ENCODE assay signal across 15 cellular contexts in the genomic region with DNA sequence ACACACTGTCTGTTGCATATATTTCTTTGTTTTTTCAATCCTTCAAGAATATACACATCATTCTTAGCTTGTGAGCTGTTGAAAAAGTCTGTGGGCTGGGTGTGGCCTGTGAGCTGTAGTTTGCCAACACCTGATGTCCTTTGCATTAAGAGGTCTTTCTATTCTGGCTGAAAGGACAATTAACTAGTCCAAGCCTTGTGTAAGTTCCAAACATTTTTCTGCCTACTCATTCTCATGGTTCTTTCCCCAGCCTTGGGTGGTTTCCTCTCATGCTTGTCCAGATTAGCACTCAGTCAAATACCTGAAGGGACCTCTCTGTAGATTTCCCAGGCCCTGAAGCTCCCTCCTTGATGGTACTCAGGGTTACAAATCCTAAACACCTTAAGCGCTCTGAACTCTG. TPM values are rescaled to one million over a fixed set of nuclear protein-coding genes. Genes with fewer than 3 reads are reported as not detected.
DNase-seq lines count a peak whose midpoint lies in the region; ATAC-seq, FAIRE-seq and TF ChIP-seq lines count a peak whose summit lies in the region.
"Had no signal": no experiment of that assay in that cellular context is flagged by ENCODE, and none has a peak within 500 bp of the region (broad histone marks: within the 10 kb centered on the region; RNA-seq: fewer than 3 reads in every experiment).

No MANE protein-coding gene starts in this region.

- CTCF ChIA-PET in HepG2 (lab: Yijun Ruan, JAX; ENCODE audit: low intra/inter-chr PET ratio, low total read pairs): no interaction called here

- no peak overlapping the region for H2AFZ ChIP-seq in HepG2 (ENCODE audit: low read length)

- H3K36me3 ChIP-seq in HepG2 (replicated peaks in 1 of 2; ENCODE audit: control insufficient read depth in 1 of 2, insufficient read depth in 2 of 2, low read length in 2 of 2) (no peaks in the 10 kb centered on the region), right lobe of liver (no peaks in the 10 kb centered on the region), RWPE2 (ENCODE audit: low read depth) (no peaks in the 10 kb centered on the region), mesendoderm (ENCODE audit: control insufficient read depth, insufficient read depth, low read length) (no peaks in the 10 kb centered on the region)
- H3K36me3 ChIP-seq: BLaER1, gastrocnemius medialis had no signal

- H2BK120ac ChIP-seq in mesendoderm (ENCODE audit: low read depth, low read length): no peak overlapping the region

- no TSS peak for BruUV-seq in HepG2 (replicated peaks; lab: Mats Ljungman, UMichigan)

- 46% methylated on average over 1 of the region's 1 CpG for WGBS in HepG2 (ENCODE audit: low lambda C conversion rate)
- WGBS in right lobe of liver (ENCODE audit: insufficient coverage, low coverage, low lambda C conversion rate, missing lambda C conversion rate): 100% methylated on average over 1 of the region's 1 CpG
- WGBS in mesendoderm (ENCODE audit: extremely low coverage, insufficient coverage, low lambda C conversion rate): no CpG with 5 or more reads among the region's 1 CpG

- DNase-seq in HepG2 (ENCODE audit: low spot score) (no peak), right lobe of liver (no peak), RWPE2 (ENCODE audit: low spot score) (no peak), fibroblast of gingiva (ENCODE audit: low read depth) (peak; percentile 10), NCI-H748 (lab: John Stamatoyannopoulos, UW; ENCODE audit: unreplicated experiment) (no peak), mesendoderm (no peak)
- DNase-seq: gastrocnemius medialis; left ventricle myocardium superior; NCI-H1930; stimulated activated CD4-positive, alpha-beta T cell treated with anti-CD3 and anti-CD28 coated beads, Interleukin-4, amount 100 ng/mL, for 1 hour; substantia nigra had no signal

- in situ Hi-C loops in HepG2 (cut with HindIII; ENCODE audit: extremely low pct_ligation_motif_present, low pct_unique_long_range_greater_than_20kb): no loop called here

- no peak overlapping the region for H2BK15ac ChIP-seq in mesendoderm (replicated peaks; ENCODE audit: low read depth)

- no peaks in the 10 kb centered on the region for H3K9me3 ChIP-seq in HepG2 (ENCODE audit: low read length)
- no peaks in the 10 kb centered on the region for H3K9me3 ChIP-seq in right lobe of liver
- no peaks in the 10 kb centered on the region for H3K9me3 ChIP-seq in RWPE2 (ENCODE audit: severe bottlenecking)
- H3K9me3 ChIP-seq: BLaER1, gastrocnemius medialis had no signal

- ATAC-seq in HepG2 (no peak), right lobe of liver (no peak), RWPE2 (ENCODE audit: low read depth) (peak; percentile 50), HG02938 (IDR thresholded peaks at IDR 0.05; ENCODE audit: unreplicated experiment) (no peak), HG02798 (IDR thresholded peaks at IDR 0.05; ENCODE audit: poor library complexity, unreplicated experiment) (no peak)
- ATAC-seq: gastrocnemius medialis, left ventricle myocardium superior had no signal

- TF ChIP-seq EP300 in HepG2 (IDR thresholded peaks at IDR 0.05; ENCODE audit: low read depth in 2 of 2, low read length in 2 of 2): no peak
- TF ChIP-seq EP300 in HepG2 (CRISPR knock-in tag; IDR thresholded peaks at IDR 0.05; ENCODE audit: borderline replicate concordance): no peak

- H4K8ac ChIP-seq in mesendoderm (ENCODE audit: low read depth, low read length): no peak overlapping the region

- FAIRE-seq in HepG2 (lab: Jason Lieb, UNC): no peak
- FAIRE-seq: TTC549 had no signal

- H3K27ac ChIP-seq in HepG2 (ENCODE audit: extremely low read length, insufficient read depth, low read length) (no peak overlapping the region), right lobe of liver (no peak overlapping the region), RWPE2 (ENCODE audit: poor library complexity, severe bottlenecking) (no peak overlapping the region), mesendoderm (ENCODE audit: low read depth, low read length) (no peak overlapping the region)
- H3K27ac ChIP-seq: BLaER1, gastrocnemius medialis had no signal

- no peaks in the 10 kb centered on the region for H4K20me1 ChIP-seq in HepG2 (ENCODE audit: insufficient read depth, low read length)
- H4K20me1 ChIP-seq: BLaER1 had no signal

- no peak overlapping the region for H2BK5ac ChIP-seq in mesendoderm (ENCODE audit: low read length)

- H2AK5ac ChIP-seq in mesendoderm (ENCODE audit: low read length): no peak overlapping the region

- intact Hi-C loops in HepG2 (cut with micrococcal nuclease; ENCODE audit: unreplicated experiment) (no loop called here), right lobe of liver (cut with DNase I) (no loop called here)

- no peak overlapping the region for H3K23ac ChIP-seq in mesendoderm (ENCODE audit: low read length)

- no peaks in the 10 kb centered on the region for H3K79me2 ChIP-seq in HepG2 (ENCODE audit: insufficient read depth, low read length)
- H3K79me2 ChIP-seq in mesendoderm (ENCODE audit: control insufficient read depth, insufficient read depth, low read length): no peaks in the 10 kb centered on the region

- H3K27me3 ChIP-seq in HepG2 (ENCODE audit: control insufficient read depth in 1 of 2, insufficient read depth in 2 of 2, low read length in 2 of 2) (no peaks in the 10 kb centered on the region), right lobe of liver (no peaks in the 10 kb centered on the region), RWPE2 (ENCODE audit: insufficient read depth, poor library complexity, severe bottlenecking) (no peaks in the 10 kb centered on the region), mesendoderm (ENCODE audit: insufficient read depth, low read length, poor library complexity) (no peaks in the 10 kb centered on the region)
- H3K27me3 ChIP-seq: BLaER1, gastrocnemius medialis had no signal

- H3K4me3 ChIP-seq in HepG2 (replicated peaks in 1 of 3; ENCODE audit: insufficient read depth in 1 of 3, low read depth in 2 of 3, low read length in 3 of 3) (no peak overlapping the region), right lobe of liver (no peak overlapping the region), RWPE2 (ENCODE audit: severe bottlenecking) (no peak overlapping the region), mesendoderm (ENCODE audit: low read length) (no peak overlapping the region)
- H3K4me3 ChIP-seq: BLaER1, gastrocnemius medialis had no signal

- TF ChIP-seq POLR2A in HepG2 (IDR thresholded peaks at IDR 0.05; ENCODE audit: insufficient read depth in 1 of 2, low read depth in 2 of 2, low read length in 2 of 2): no peak
- TF ChIP-seq POLR2A in right lobe of liver (IDR thresholded peaks at IDR 0.05): no peak

- no peaks in the 10 kb centered on the region for H3K79me1 ChIP-seq in mesendoderm (ENCODE audit: low read length)

- TF ChIP-seq CTCF in HepG2 (CRISPR knock-in tag; IDR thresholded peaks at IDR 0.05) (no peak), right lobe of liver (IDR thresholded peaks at IDR 0.05) (no peak), RWPE2 (IDR thresholded peaks at IDR 0.05; ENCODE audit: poor library complexity, severe bottlenecking) (no peak)

- H3K4me2 ChIP-seq in HepG2 (ENCODE audit: low read depth, low read length) (no peak overlapping the region), mesendoderm (ENCODE audit: low read length) (no peak overlapping the region)
- H3K4me2 ChIP-seq: BLaER1 had no signal

- no peak overlapping the region for H3K56ac ChIP-seq in mesendoderm (ENCODE audit: low read length)

- no peak overlapping the region for H3K4ac ChIP-seq in mesendoderm (ENCODE audit: low read depth, low read length)

- no peak overlapping the region for H4K5ac ChIP-seq in mesendoderm (ENCODE audit: low read length)

- H3K18ac ChIP-seq in mesendoderm (ENCODE audit: low read length): no peak overlapping the region

- H3K9ac ChIP-seq in HepG2 (ENCODE audit: insufficient read depth, low read depth, low read length) (no peak overlapping the region), mesendoderm (ENCODE audit: low read length) (no peak overlapping the region)
- H3K9ac ChIP-seq: BLaER1 had no signal

- TF ChIP-seq RAD21 in HepG2 (CRISPR knock-in tag; IDR thresholded peaks at IDR 0.05): no peak

- H3K4me1 ChIP-seq in HepG2 (ENCODE audit: insufficient read depth, low read length) (peaks cover 9% of the 10 kb centered on the region), right lobe of liver (no peaks in the 10 kb centered on the region), RWPE2 (ENCODE audit: insufficient read depth, poor library complexity, severe bottlenecking) (peaks cover 6% of the 10 kb centered on the region), mesendoderm (ENCODE audit: control insufficient read depth, low read depth, low read length) (no peaks in the 10 kb centered on the region)
- H3K4me1 ChIP-seq: gastrocnemius medialis had no signal

- POLR2A ChIA-PET in HepG2 (lab: Yijun Ruan, JAX): no interaction called here

TF ChIP-seq in HepG2, 621 proteins besides CTCF, POLR2A, EP300 and RAD21 (continues in another document):
- TF ChIP-seq NFE2 (CRISPR knock-in tag; IDR thresholded peaks at IDR 0.05): peak; percentile 44; the same call in 1 of the 2 replicates

RNA-seq across cellular contexts. Expression of a gene that starts 57.8 kb away (rescaled TPM):
- total RNA-seq in HepG2 (2016; rRNA removed; fragmentation: Illumina TruSeq; extraction: Trizol): 4.9 and 14.9 TPM in 2 replicates
- 3.4 and 3.5 TPM in 2 replicates for total RNA-seq in HepG2 (2016; cell fraction: cytosol; rRNA removed; fragmentation: Illumina TruSeq; extraction: Trizol; ENCODE audit: low read depth)
- 4.9 and 13.0 TPM in 2 replicates for total RNA-seq in HepG2 (2016; cell fraction: insoluble cytoplasmic fraction; rRNA removed; fragmentation: Illumina TruSeq; extraction: Trizol)
- total RNA-seq in HepG2 (2016; cell fraction: membrane; rRNA removed; fragmentation: Illumina TruSeq; extraction: Trizol): 5.4 and 7.2 TPM in 2 replicates
- 39.0 and 39.1 TPM in 2 replicates for total RNA-seq in HepG2 (2016; cell fraction: nucleus; rRNA removed; fragmentation: Illumina TruSeq; extraction: Trizol)
- 19.8 and 24.2 TPM in 2 replicates for polyA plus RNA-seq in HepG2 (2011; rRNA removed)
- 1.5 and 2.3 TPM in 2 replicates for polyA plus RNA-seq in HepG2 (2011; cell fraction: cytosol; rRNA removed)
- 69.0 and 77.8 TPM in 2 replicates for polyA plus RNA-seq in HepG2 (2011; cell fraction: nucleus; rRNA removed)
- polyA plus RNA-seq in HepG2 (2012): 11.7 and 15.0 TPM in 2 replicates
- polyA plus RNA-seq in HepG2 (2016; cell fraction: cytosol; fragmentation: Illumina TruSeq; extraction: Trizol; ENCODE audit: low read depth): 0.61 and 0.70 TPM in 2 replicates
- polyA plus RNA-seq in HepG2 (2016; cell fraction: insoluble cytoplasmic fraction; fragmentation: Illumina TruSeq; extraction: Trizol; ENCODE audit: low read depth): 3.6 and 3.9 TPM in 2 replicates
- 1.8 TPM in 2 replicates for polyA plus RNA-seq in HepG2 (2016; cell fraction: membrane; fragmentation: Illumina TruSeq; extraction: Trizol; ENCODE audit: low read depth)
- polyA plus RNA-seq in HepG2 (2016; cell fraction: nucleus; fragmentation: Illumina TruSeq; extraction: Trizol; ENCODE audit: insufficient read depth, low read depth): 30.5 and 31.7 TPM in 2 replicates
- 10.1 and 23.0 TPM in 2 replicates for polyA minus RNA-seq in HepG2 (2011; rRNA and poly(A)+ RNA removed; ENCODE audit: low replicate concordance)
- 3.7 and 3.8 TPM in 2 replicates for polyA minus RNA-seq in HepG2 (2011; cell fraction: cytosol; rRNA and poly(A)+ RNA removed)
- 225 and 258 TPM in 2 replicates for polyA minus RNA-seq in HepG2 (2011; cell fraction: nucleus; rRNA and poly(A)+ RNA removed)
- total RNA-seq in right lobe of liver: 10 to 100 TPM in 5 of 6 experiments, 1 to 10 TPM in 1; 5.2 to 28.2 (median 20.7) TPM
- polyA plus RNA-seq in mesendoderm (2013, experiment 1 of 2): 2.7 TPM
- 2.9 TPM for polyA plus RNA-seq in mesendoderm (2013, experiment 2 of 2)
